8 cellular contexts compared by ENCODE assay signal in the genomic region with DNA sequence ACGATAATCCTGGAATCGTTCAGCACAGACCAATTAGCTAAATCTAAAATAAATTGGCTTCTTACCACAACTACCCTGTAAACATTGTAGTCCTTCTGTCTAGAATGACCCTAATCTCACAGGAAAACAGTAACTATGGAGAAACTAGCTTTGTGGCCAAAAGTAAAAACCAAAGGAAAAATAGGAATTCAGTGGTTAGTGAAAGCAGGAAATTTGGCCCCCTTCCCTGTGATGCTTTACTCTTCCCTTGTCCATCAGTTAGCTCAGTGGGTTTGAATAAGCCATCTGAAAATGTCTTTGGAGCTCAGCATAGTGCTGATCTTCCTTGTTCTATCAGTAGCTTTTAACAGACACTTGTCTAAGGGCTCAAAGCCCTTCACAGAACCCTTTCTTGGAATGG. TPM values are rescaled to one million over a fixed set of nuclear protein-coding genes. Genes with fewer than 3 reads are reported as not detected.
DNase-seq lines count a peak whose midpoint lies in the region; ATAC-seq and TF ChIP-seq lines count a peak whose summit lies in the region.

No MANE protein-coding gene starts in this region.

- H3K27ac Mint-ChIP-seq in activated naive CD4-positive, alpha-beta T cell treated with anti-CD3 and anti-CD28 coated beads, Interleukin-2, amount 10 ng/mL, durations not matched to agents 7 days and 5 days: no peak overlapping the region
- H3K27ac Mint-ChIP-seq in activated T-helper 2 cell treated with anti-CD3 and anti-CD28 coated beads, Interferon-gamma antibody, Interleukin-2, Interleukin-4, amounts not matched to agents 10 μg/mL and 5 μg/mL and 100 μg/mL, durations not matched to agents 14 hours and 24 hours and 36 hours: no peak overlapping the region

- ATAC-seq in left lung (no peak), upper lobe of left lung (ENCODE audit: low FRiP score in 2 of 2) (no peak), HG02759 (IDR thresholded peaks at IDR 0.05; ENCODE audit: unreplicated experiment) (no peak), GM21619 (IDR thresholded peaks at IDR 0.05; ENCODE audit: unreplicated experiment) (no peak)

- TF ChIP-seq CTCF in left lung (IDR thresholded peaks at IDR 0.05) (no peak), upper lobe of left lung (IDR thresholded peaks at IDR 0.05) (no peak)

- intact Hi-C loops in activated T-helper 2 cell treated with anti-CD3 and anti-CD28 coated beads, Interferon-gamma antibody, Interleukin-2, Interleukin-4, amounts not matched to agents 10 μg/mL and 5 μg/mL and 100 μg/mL, durations not matched to agents 14 hours and 24 hours and 36 hours (cut with micrococcal nuclease): loop anchor here (2.0 to 5.0 kb wide), 2 partner anchors 465 to 658 kb away; a partner anchor contains a TSS
- intact Hi-C loops in left lung (cut with DNase I): no loop called here

- TF ChIP-seq EP300 in upper lobe of left lung (IDR thresholded peaks at IDR 0.05): no peak

- H3K36me3 ChIP-seq in left lung (peaks cover 0 to 26% of the 10 kb centered on the region in 2 donors), upper lobe of left lung (peaks cover 0 to 27% (median 4%) of the 10 kb centered on the region in 4 donors)

- peaks cover 4% of the 10 kb centered on the region for H3K27me3 Mint-ChIP-seq in activated naive CD4-positive, alpha-beta T cell treated with anti-CD3 and anti-CD28 coated beads, Interleukin-2, amount 10 ng/mL, durations not matched to agents 7 days and 5 days
- peaks cover 2% of the 10 kb centered on the region for H3K27me3 Mint-ChIP-seq in activated T-helper 2 cell treated with anti-CD3 and anti-CD28 coated beads, Interferon-gamma antibody, Interleukin-2, Interleukin-4, amounts not matched to agents 10 μg/mL and 5 μg/mL and 100 μg/mL, durations not matched to agents 14 hours and 24 hours and 36 hours (ENCODE audit: low read depth)

- H3K4me1 ChIP-seq in left lung (peaks cover 8 to 34% of the 10 kb centered on the region in 2 donors), upper lobe of left lung (peaks cover 25 to 40% (median 29%) of the 10 kb centered on the region in 4 donors)

- 13 to 29% methylated on average over 2 of the region's 2 CpGs for WGBS in upper lobe of left lung, 2 donors

- H3K27me3 ChIP-seq in left lung (no peaks in the 10 kb centered on the region), upper lobe of left lung (no peaks in the 10 kb centered on the region)

- peaks cover 2% of the 10 kb centered on the region for H3K9me3 Mint-ChIP-seq in activated naive CD4-positive, alpha-beta T cell treated with anti-CD3 and anti-CD28 coated beads, Interleukin-2, amount 10 ng/mL, durations not matched to agents 7 days and 5 days
- peaks cover 8% of the 10 kb centered on the region for H3K9me3 Mint-ChIP-seq in activated T-helper 2 cell treated with anti-CD3 and anti-CD28 coated beads, Interferon-gamma antibody, Interleukin-2, Interleukin-4, amounts not matched to agents 10 μg/mL and 5 μg/mL and 100 μg/mL, durations not matched to agents 14 hours and 24 hours and 36 hours

- peaks cover 39% of the 10 kb centered on the region for H3K4me1 Mint-ChIP-seq in activated naive CD4-positive, alpha-beta T cell treated with anti-CD3 and anti-CD28 coated beads, Interleukin-2, amount 10 ng/mL, durations not matched to agents 7 days and 5 days
- peaks cover 23% of the 10 kb centered on the region for H3K4me1 Mint-ChIP-seq in activated T-helper 2 cell treated with anti-CD3 and anti-CD28 coated beads, Interferon-gamma antibody, Interleukin-2, Interleukin-4, amounts not matched to agents 10 μg/mL and 5 μg/mL and 100 μg/mL, durations not matched to agents 14 hours and 24 hours and 36 hours (ENCODE audit: low read depth)

- H3K9me3 ChIP-seq in left lung (no peaks in the 10 kb centered on the region), upper lobe of left lung (no peaks in the 10 kb centered on the region)

- H3K36me3 Mint-ChIP-seq in activated naive CD4-positive, alpha-beta T cell treated with anti-CD3 and anti-CD28 coated beads, Interleukin-2, amount 10 ng/mL, durations not matched to agents 7 days and 5 days: peaks cover 16% of the 10 kb centered on the region
- peaks cover 30% of the 10 kb centered on the region for H3K36me3 Mint-ChIP-seq in activated T-helper 2 cell treated with anti-CD3 and anti-CD28 coated beads, Interferon-gamma antibody, Interleukin-2, Interleukin-4, amounts not matched to agents 10 μg/mL and 5 μg/mL and 100 μg/mL, durations not matched to agents 14 hours and 24 hours and 36 hours (ENCODE audit: low read depth)

- CTCF ChIA-PET in activated naive CD4-positive, alpha-beta T cell treated with anti-CD3 and anti-CD28 coated beads, Interleukin-2, amount 10 ng/mL, durations not matched to agents 7 days and 5 days (lab: Charles Lee): interaction anchor here (1.1 to 1.3 kb wide), 2 partner anchors 8 to 1190 kb away, joined by 3 to 4 read pairs; no protein-coding TSS in a partner anchor

- peak overlapping the region; percentile 91 to 92 for H3K4me3 ChIP-seq in left lung
- peak overlapping the region; percentile 31 to 93 (median 76) for H3K4me3 ChIP-seq in upper lobe of left lung

- DNase-seq in activated naive CD4-positive, alpha-beta T cell treated with anti-CD3 and anti-CD28 coated beads, Interleukin-2, amount 10 ng/mL, durations not matched to agents 7 days and 5 days: no peak
- DNase-seq in activated naive CD4-positive, alpha-beta T cell treated with Interleukin-2 at 50 U/mL for 16 hours: no peak
- DNase-seq in activated T-helper 2 cell treated with anti-CD3 and anti-CD28 coated beads, Interferon-gamma antibody, Interleukin-2, Interleukin-4, amounts not matched to agents 10 μg/mL and 5 μg/mL and 100 μg/mL, durations not matched to agents 14 hours and 24 hours and 36 hours (ENCODE audit: low spot score): no peak
- DNase-seq in left lung: no peak
- no peak for DNase-seq in upper lobe of left lung
- no peak for DNase-seq in activated effector memory CD4-positive, alpha-beta T cell treated with anti-CD3 and anti-CD28 coated beads, Interleukin-2, amount 50 U/mL, for 16 hours

- TF ChIP-seq POLR2A in upper lobe of left lung (IDR thresholded peaks at IDR 0.05): no peak

- peak overlapping the region; percentile 89 for H3K4me3 Mint-ChIP-seq in activated naive CD4-positive, alpha-beta T cell treated with anti-CD3 and anti-CD28 coated beads, Interleukin-2, amount 10 ng/mL, durations not matched to agents 7 days and 5 days
- peak overlapping the region; percentile 94 for H3K4me3 Mint-ChIP-seq in activated T-helper 2 cell treated with anti-CD3 and anti-CD28 coated beads, Interferon-gamma antibody, Interleukin-2, Interleukin-4, amounts not matched to agents 10 μg/mL and 5 μg/mL and 100 μg/mL, durations not matched to agents 14 hours and 24 hours and 36 hours (ENCODE audit: low read depth)

- no peak overlapping the region for H3K27ac ChIP-seq in left lung
- no peak overlapping the region for H3K27ac ChIP-seq in upper lobe of left lung

RNA-seq across cellular contexts. Expression of a gene that starts 1.6 kb away (rescaled TPM):
- total RNA-seq in activated T-helper 2 cell treated with anti-CD3 and anti-CD28 coated beads, Interferon-gamma antibody, Interleukin-2, Interleukin-4, amounts not matched to agents 10 μg/mL and 5 μg/mL and 100 μg/mL, durations not matched to agents 14 hours and 24 hours and 36 hours: 70.1 and 70.4 TPM in 2 replicates
- total RNA-seq in left lung: 10 to 100 TPM; 44.8 to 46.4 TPM
- total RNA-seq in upper lobe of left lung: 10 to 100 TPM; 16.2 to 46.1 (median 39.6) TPM
